Comparison of ENCODE assay signal across 10 cellular contexts in genomic region chr6:166959906-166960608, GRCh38. TPM values are rescaled to one million over a fixed set of nuclear protein-coding genes. Genes with fewer than 3 reads are reported as not detected.
DNase-seq lines count a peak whose midpoint lies in the region; ATAC-seq and TF ChIP-seq lines count a peak whose summit lies in the region.
"Had no signal": no experiment of that assay in that cellular context is flagged by ENCODE, and none has a peak within 500 bp of the region (broad histone marks: within the 10 kb centered on the region; RNA-seq: fewer than 3 reads in every experiment).

No MANE protein-coding gene starts in this region.

- peak overlapping the region; percentile 47 for H4K91ac ChIP-seq in mesenchymal stem cell (ENCODE audit: low read length)

- peak overlapping the region in 1 of 2 experiments; percentile 5 for H3K18ac ChIP-seq in mesenchymal stem cell (ENCODE audit: low read depth in 1 of 2, low read length in 2 of 2)

- no peaks in the 10 kb centered on the region for H3K36me3 ChIP-seq in mesenchymal stem cell (ENCODE audit: control insufficient read depth in 1 of 2, insufficient read depth in 2 of 2, low read depth in 1 of 2, low read length in 2 of 2)

- TF ChIP-seq POLR2A in GM18505 (IDR thresholded peaks at IDR 0.05; ENCODE audit: borderline replicate concordance, extremely low read depth, insufficient read depth, insufficient read length), result no peak

- DNase-seq in HL-60 (ENCODE audit: low read depth in 1 of 2, low spot score in 1 of 2) (no peak), mesenchymal stem cell (no peak), omental fat pad (ENCODE audit: low spot score) (no peak), coronary artery (ENCODE audit: low spot score) (no peak), NCI-H1105 (lab: John Stamatoyannopoulos, UW) (no peak)
- DNase-seq in activated naive CD8-positive, alpha-beta T cell treated with anti-CD3 and anti-CD28 coated beads, Interleukin-2, amount 50 U/mL, for 24 hours, result no peak
- DNase-seq: NCI-H1930 had no signal

- no peak overlapping the region for H2BK120ac ChIP-seq in mesenchymal stem cell (ENCODE audit: low read depth, low read length)

- H3K27me3 Mint-ChIP-seq in activated naive CD8-positive, alpha-beta T cell treated with anti-CD3 and anti-CD28 coated beads, Interleukin-2, amount 50 U/mL, for 24 hours, result no peaks in the 10 kb centered on the region

- peaks cover 9% of the 10 kb centered on the region for H3K9me3 Mint-ChIP-seq in activated naive CD8-positive, alpha-beta T cell treated with anti-CD3 and anti-CD28 coated beads, Interleukin-2, amount 50 U/mL, for 24 hours

- peak overlapping the region; percentile 42; the same call in 1 of the 2 replicates for H3K27ac ChIP-seq in C4-2B
- H3K27ac ChIP-seq in HL-60 (replicated peaks), result peak overlapping the region; percentile 93
- no peak overlapping the region for H3K27ac ChIP-seq in mesenchymal stem cell (ENCODE audit: low read length, poor library complexity, severe bottlenecking)
- H3K27ac ChIP-seq in coronary artery, result peak overlapping the region in 1 of 2 donors; percentile 16
- H3K27ac ChIP-seq: VCaP had no signal

- ATAC-seq in activated naive CD8-positive, alpha-beta T cell treated with anti-CD3 and anti-CD28 coated beads, Interleukin-2, amount 50 U/mL, for 24 hours, result no peak
- ATAC-seq in omental fat pad (ENCODE audit: low FRiP score) (no peak), GM18505 (IDR thresholded peaks at IDR 0.05; ENCODE audit: unreplicated experiment) (no peak)

- H3K4me3 Mint-ChIP-seq in activated naive CD8-positive, alpha-beta T cell treated with anti-CD3 and anti-CD28 coated beads, Interleukin-2, amount 50 U/mL, for 24 hours, result no peak overlapping the region

- peaks cover under 1% of the 10 kb centered on the region for H3K36me3 Mint-ChIP-seq in activated naive CD8-positive, alpha-beta T cell treated with anti-CD3 and anti-CD28 coated beads, Interleukin-2, amount 50 U/mL, for 24 hours (ENCODE audit: low read depth)

- H3K14ac ChIP-seq in mesenchymal stem cell (ENCODE audit: low read length in 2 of 2), result no peak overlapping the region

- H3K4me1 Mint-ChIP-seq in activated naive CD8-positive, alpha-beta T cell treated with anti-CD3 and anti-CD28 coated beads, Interleukin-2, amount 50 U/mL, for 24 hours, result peaks cover 40% of the 10 kb centered on the region

- H2AK5ac ChIP-seq in mesenchymal stem cell (ENCODE audit: low read length, severe bottlenecking), result peak overlapping the region; percentile 68

- peak overlapping the region; percentile 93 for H3K27ac Mint-ChIP-seq in activated naive CD8-positive, alpha-beta T cell treated with anti-CD3 and anti-CD28 coated beads, Interleukin-2, amount 50 U/mL, for 24 hours

- H3K27me3 ChIP-seq in HL-60 (ENCODE audit: insufficient read depth, poor library complexity, severe bottlenecking), result no peaks in the 10 kb centered on the region
- H3K27me3 ChIP-seq in mesenchymal stem cell (ENCODE audit: control insufficient read depth in 1 of 2, insufficient read depth in 1 of 2, low read length in 2 of 2), result no peaks in the 10 kb centered on the region

- peaks cover 25% of the 10 kb centered on the region for H3K4me1 ChIP-seq in mesenchymal stem cell (ENCODE audit: control insufficient read depth, insufficient read depth, low read depth, low read length)

- TF ChIP-seq CTCF in C4-2B (conservative IDR thresholded peaks at IDR 0.05), result no peak
- no peak for TF ChIP-seq CTCF in HL-60 (IDR thresholded peaks at IDR 0.05; ENCODE audit: insufficient read depth, low read length)
- no peak for TF ChIP-seq CTCF in omental fat pad (IDR thresholded peaks at IDR 0.05)
- TF ChIP-seq CTCF in coronary artery (IDR thresholded peaks at IDR 0.05), result no peak

- no peak overlapping the region for H3K23ac ChIP-seq in mesenchymal stem cell (ENCODE audit: low read length in 2 of 2)

- no peak overlapping the region for H3K4ac ChIP-seq in mesenchymal stem cell (ENCODE audit: low read depth in 1 of 2, low read length in 2 of 2)

- H3K9ac ChIP-seq in mesenchymal stem cell (ENCODE audit: low read length), result no peak overlapping the region

- H2AFZ ChIP-seq in mesenchymal stem cell (ENCODE audit: low read depth, low read length), result no peak overlapping the region

- WGBS in mesenchymal stem cell, result 91% methylated on average over 9 of the region's 9 CpGs

- H3K4me3 ChIP-seq in HL-60 (replicated peaks; ENCODE audit: insufficient read depth, low read length) (no peak overlapping the region), mesenchymal stem cell (ENCODE audit: insufficient read depth in 1 of 2, low read depth in 1 of 2, low read length in 2 of 2) (no peak overlapping the region), coronary artery (no peak overlapping the region)

- peak overlapping the region; percentile 61 for H4K8ac ChIP-seq in mesenchymal stem cell (ENCODE audit: low read length)

- H3K79me1 ChIP-seq in mesenchymal stem cell (replicated peaks; ENCODE audit: low read length, poor library complexity, severe bottlenecking), result peaks cover 7% of the 10 kb centered on the region

- no peaks in the 10 kb centered on the region for H3K9me3 ChIP-seq in mesenchymal stem cell (ENCODE audit: control insufficient read depth, low read length)

- no peak overlapping the region for H2BK5ac ChIP-seq in mesenchymal stem cell (ENCODE audit: low read depth, low read length, poor library complexity, severe bottlenecking)

- H2BK12ac ChIP-seq in mesenchymal stem cell (ENCODE audit: low read length in 2 of 2), result peak overlapping the region in 1 of 2 experiments; percentile 79

- no peak overlapping the region for H2BK15ac ChIP-seq in mesenchymal stem cell (ENCODE audit: low read depth, poor library complexity, severe bottlenecking)

- H3K4me2 ChIP-seq in mesenchymal stem cell (ENCODE audit: low read length, poor library complexity, severe bottlenecking), result no peak overlapping the region

RNA-seq across cellular contexts. Expression of gene RNASET2, which starts 3.7 kb away (rescaled TPM):
- polyA plus RNA-seq in mesenchymal stem cell (2013, experiment 1 of 2), result 27.7 TPM
- 28.0 TPM for polyA plus RNA-seq in mesenchymal stem cell (2013, experiment 2 of 2)
- total RNA-seq in omental fat pad, result 100 to 1,000 TPM in 1 of 4 donors, 10 to 100 TPM in 3; 68.4 to 129 (median 84.4) TPM

RNA-seq across cellular contexts. Expression of gene CEP43, which starts 39.1 kb away (rescaled TPM):
- 6.9 TPM for polyA plus RNA-seq in mesenchymal stem cell (2013, experiment 1 of 2)
- polyA plus RNA-seq in mesenchymal stem cell (2013, experiment 2 of 2), result 7.1 TPM
- total RNA-seq in omental fat pad, result 10 to 100 TPM; 12.2 to 13.7 (median 13.4) TPM
